In genomic region chr3:41103200-41103599, GRCh38 we compare ENCODE assay signal across 26 cellular contexts.
DNase-seq lines count a peak whose midpoint lies in the region; ATAC-seq, FAIRE-seq and TF ChIP-seq lines count a peak whose summit lies in the region.
"Had no signal": no experiment of that assay in that cellular context is flagged by ENCODE, and none has a peak within 500 bp of the region (broad histone marks: within the 10 kb centered on the region; RNA-seq: fewer than 3 reads in every experiment).

No MANE protein-coding gene starts in this region.

- no peaks in the 10 kb centered on the region for H3K36me3 Mint-ChIP-seq in endothelial cell (ENCODE audit: low read depth, unreplicated experiment)

- no peaks in the 10 kb centered on the region for H3K4me1 Mint-ChIP-seq in endothelial cell (ENCODE audit: unreplicated experiment)

- H3K9me3 Mint-ChIP-seq in endothelial cell (ENCODE audit: unreplicated experiment): no peaks in the 10 kb centered on the region
- H3K9me3 Mint-ChIP-seq: CD4-positive, alpha-beta T cell had no signal

- DNase-seq in left ventricle myocardium inferior: no peak
- no peak for DNase-seq in Right ventricle myocardium inferior (ENCODE audit: missing footprints)
- DNase-seq in LNCaP clone FGC (ENCODE audit: low read depth): peak; percentile 51
- no peak for DNase-seq in keratinocyte (ENCODE audit: low read depth, low spot score)
- peak; percentile 53 to 58 for DNase-seq in thyroid gland
- no peak for DNase-seq in NCI-H2196 treated with DMSO at 0.1 percent for 48 hours (lab: John Stamatoyannopoulos, UW; ENCODE audit: unreplicated experiment)
- no peak for DNase-seq in endothelial cell (ENCODE audit: low spot score)
- DNase-seq: CD4-positive, alpha-beta T cell; GOT3; HFFc6; Kasumi-1; MV-4-11; NCI-H1105; NCI-H146; NCI-H1930; NCI-H2107; NCI-H446 treated with DMSO at 0.1 percent for 48 hours; NCI-H526; NK-92 treated with Interleukin-12 subunit alpha and Interleukin-12 subunit beta, amount 100 ng/mL, for 24 hours; RPMI8226; SHP77 treated with DMSO at 0.1 percent for 48 hours had no signal

- dilution Hi-C loops in keratinocyte (cut with MboI; ENCODE audit: extremely low pct_ligation_motif_present, low sequenced_read_pairs): no loop called here

- no peak overlapping the region for H3K4me2 ChIP-seq in keratinocyte (ENCODE audit: control insufficient read depth, extremely low read depth, insufficient read depth, low read depth, low read length)
- H3K4me2 ChIP-seq: BLaER1 had no signal

- H3K4me1 ChIP-seq in left ventricle myocardium inferior (peaks cover 21% of the 10 kb centered on the region), keratinocyte (ENCODE audit: control insufficient read depth, extremely low read depth, insufficient read depth, low read length) (peaks cover 22% of the 10 kb centered on the region), thyroid gland (peaks cover 0 to 9% of the 10 kb centered on the region in 2 donors)
- H3K4me1 ChIP-seq: BLaER1, HAP-1 had no signal

- no peak overlapping the region for H2AFZ ChIP-seq in keratinocyte (ENCODE audit: control insufficient read depth, low read length)

- no peak overlapping the region for H3K9ac ChIP-seq in keratinocyte (ENCODE audit: control insufficient read depth, extremely low read depth, insufficient read depth, low read length)
- H3K9ac ChIP-seq: BLaER1 had no signal

- TF ChIP-seq POLR2A in thyroid gland (IDR thresholded peaks at IDR 0.05): no peak

- H3K27me3 Mint-ChIP-seq in endothelial cell (ENCODE audit: unreplicated experiment): peaks cover 3% of the 10 kb centered on the region
- H3K27me3 Mint-ChIP-seq: CD4-positive, alpha-beta T cell had no signal

- 45 to 53% methylated on average over 2 of the region's 2 CpGs for WGBS in thyroid gland, 2 donors

- H3K9me1 ChIP-seq in keratinocyte (ENCODE audit: control insufficient read depth, extremely low read depth, insufficient read depth, low read length): no peaks in the 10 kb centered on the region

- no peaks in the 10 kb centered on the region for H3K79me2 ChIP-seq in keratinocyte (ENCODE audit: control insufficient read depth, insufficient read depth, low read length)

- H3K36me3 ChIP-seq in left ventricle myocardium inferior: no peaks in the 10 kb centered on the region
- H3K36me3 ChIP-seq in keratinocyte (ENCODE audit: control insufficient read depth in 2 of 2, extremely low read depth in 1 of 2, insufficient read depth in 2 of 2, low read length in 2 of 2): no peaks in the 10 kb centered on the region
- no peaks in the 10 kb centered on the region for H3K36me3 ChIP-seq in thyroid gland
- H3K36me3 ChIP-seq: BLaER1, HAP-1 had no signal

- FAIRE-seq in keratinocyte (lab: Jason Lieb, UNC): peak; percentile 53
- FAIRE-seq: D721Med, HTR-8/SVneo, K562 had no signal

- H3K27me3 ChIP-seq in left ventricle myocardium inferior (ENCODE audit: low read depth) (no peaks in the 10 kb centered on the region), keratinocyte (ENCODE audit: control insufficient read depth, extremely low read depth, insufficient read depth, low read length) (no peaks in the 10 kb centered on the region), thyroid gland (no peaks in the 10 kb centered on the region)
- H3K27me3 ChIP-seq: BLaER1 had no signal

- no peak overlapping the region for H3K4me3 Mint-ChIP-seq in endothelial cell (ENCODE audit: unreplicated experiment)
- H3K4me3 Mint-ChIP-seq: CD4-positive, alpha-beta T cell; HFFc6 had no signal

- no peak for ATAC-seq in Right ventricle myocardium inferior
- ATAC-seq: K562 had no signal

- H4K20me1 ChIP-seq in keratinocyte (ENCODE audit: control insufficient read depth, extremely low read depth, insufficient read depth, low read length): no peaks in the 10 kb centered on the region
- H4K20me1 ChIP-seq: BLaER1 had no signal

- H3K4me3 ChIP-seq in left ventricle myocardium inferior (no peak overlapping the region), LNCaP clone FGC (ENCODE audit: low read depth, low read length) (no peak overlapping the region), keratinocyte (ENCODE audit: control insufficient read depth in 2 of 3, extremely low read depth in 1 of 3, insufficient read depth in 2 of 3, low read depth in 1 of 3, low read length in 3 of 3) (no peak overlapping the region), thyroid gland (replicated peaks in 1 of 3) (no peak overlapping the region)
- H3K4me3 ChIP-seq: BLaER1, HAP-1, K562 had no signal

- H3K9me3 ChIP-seq in left ventricle myocardium inferior (replicated peaks) (no peaks in the 10 kb centered on the region), keratinocyte (ENCODE audit: control insufficient read depth, low read depth, low read length) (no peaks in the 10 kb centered on the region), thyroid gland (no peaks in the 10 kb centered on the region)
- H3K9me3 ChIP-seq: BLaER1, HAP-1 had no signal

- H3K27ac ChIP-seq in left ventricle myocardium inferior (replicated peaks): peak overlapping the region; percentile 10
- no peak overlapping the region for H3K27ac ChIP-seq in keratinocyte (ENCODE audit: control insufficient read depth, insufficient read depth, low read length)
- H3K27ac ChIP-seq in thyroid gland: no peak overlapping the region
- H3K27ac ChIP-seq: BLaER1 had no signal

- intact Hi-C loops in left ventricle myocardium inferior (cut with micrococcal nuclease): no loop called here
- intact Hi-C loops in Right ventricle myocardium inferior (cut with DNase I): no loop called here
- intact Hi-C loops in thyroid gland (cut with DNase I): no loop called here

- TF ChIP-seq CTCF in left ventricle myocardium inferior (IDR thresholded peaks at IDR 0.05; ENCODE audit: borderline replicate concordance): no peak
- no peak for TF ChIP-seq CTCF in LNCaP clone FGC (IDR thresholded peaks at IDR 0.05; ENCODE audit: control insufficient read depth, extremely low read depth, insufficient read depth)
- no peak for TF ChIP-seq CTCF in keratinocyte (optimal IDR thresholded peaks at IDR 0.05 in 1 of 3, IDR thresholded peaks at IDR 0.05 in 1 of 3, conservative IDR thresholded peaks at IDR 0.05 in 1 of 3; ENCODE audit: extremely low read depth in 1 of 3, insufficient read depth in 2 of 3, low read length in 3 of 3)
- no peak for TF ChIP-seq CTCF in thyroid gland (IDR thresholded peaks at IDR 0.05)
- no peak for TF ChIP-seq CTCF in endothelial cell (IDR thresholded peaks at IDR 0.05; ENCODE audit: unreplicated experiment)

- no peak overlapping the region for H3K27ac Mint-ChIP-seq in endothelial cell (ENCODE audit: unreplicated experiment)
- H3K27ac Mint-ChIP-seq: CD4-positive, alpha-beta T cell; HFFc6 had no signal

Comparison
In these comparisons a context has a peak if more than half of its experiments do, and no peak if none do; other contexts are left out.
1. DNase-seq: peak in LNCaP clone FGC (single experiment) and thyroid gland (2 of 2); none in left ventricle myocardium inferior (single experiment), Right ventricle myocardium inferior (single experiment), keratinocyte (single experiment), NCI-H2196 treated with DMSO at 0.1 percent for 48 hours (single experiment) and endothelial cell (single experiment).